Comparison of ENCODE assay signal across 8 cellular contexts in genomic region chr15:50181983-50182232, GRCh38. TPM values are rescaled to one million over a fixed set of nuclear protein-coding genes. Genes with fewer than 3 reads are reported as not detected.
A peak's percentile ranks its signal among the peaks of the same experiment; 100 is the strongest.
DNase-seq lines count a peak whose midpoint lies in the region; ATAC-seq, FAIRE-seq and TF ChIP-seq lines count a peak whose summit lies in the region.

Gene SLC27A2 (plus strand): TSS chr15:50182196. CDS start chr15:50182428, 232 bp downstream.

- H3K4me3 Mint-ChIP-seq in astrocyte (ENCODE audit: unreplicated experiment): peak within 1 kb of the TSS; percentile 83

- H3K9me2 ChIP-seq in DOHH2 (replicated peaks; ENCODE audit: control insufficient read depth, low read length): no peaks in the 10 kb centered on the region

- no peak for DNase-seq in NB4 (ENCODE audit: low read depth)
- DNase-seq in astrocyte (ENCODE audit: low read depth): no peak
- DNase-seq in kidney tubule cell (ENCODE audit: low spot score): peak; percentile 61
- DNase-seq in testis: peak; percentile 64
- DNase-seq in hippocampal formation (lab: John Stamatoyannopoulos, UW): no peak
- DNase-seq in NCI-H1436 (lab: John Stamatoyannopoulos, UW): no peak

- no peak within 1 kb of the TSS for H3K27ac ChIP-seq in DOHH2 (ENCODE audit: low read depth, low read length)
- no peak within 1 kb of the TSS for H3K27ac ChIP-seq in astrocyte (ENCODE audit: low read depth, low read length)
- H3K27ac ChIP-seq in testis: no peak within 1 kb of the TSS

- 1% methylated on average over 10 to 17 of the region's 18 CpGs for WGBS in testis, 2 donors

- H3K9me3 Mint-ChIP-seq in astrocyte (ENCODE audit: unreplicated experiment): no peaks in the 10 kb centered on the region

- peak within 1 kb of the TSS; percentile 59 for H3K4me3 ChIP-seq in DOHH2 (ENCODE audit: low read length)
- H3K4me3 ChIP-seq in NB4 (ENCODE audit: low read depth, low read length): peak within 1 kb of the TSS; percentile 71
- peak within 1 kb of the TSS; percentile 56 for H3K4me3 ChIP-seq in astrocyte (ENCODE audit: insufficient read depth, low read depth, low read length)
- peak within 1 kb of the TSS; percentile 57 to 58 for H3K4me3 ChIP-seq in testis

- peak within 1 kb of the TSS; percentile 82 for H2AFZ ChIP-seq in astrocyte (ENCODE audit: low read depth, low read length)

- H3K36me3 ChIP-seq in DOHH2 (ENCODE audit: control insufficient read depth, low read length) (no peaks in the 10 kb centered on the region), astrocyte (ENCODE audit: insufficient read depth, low read length) (no peaks in the 10 kb centered on the region), testis (ENCODE audit: low read depth, missing control alignments) (no peaks in the 10 kb centered on the region)

- H3K36me3 Mint-ChIP-seq in astrocyte (ENCODE audit: low read depth, unreplicated experiment): no peaks in the 10 kb centered on the region

- H3K9ac ChIP-seq in astrocyte (ENCODE audit: low read length): no peak within 1 kb of the TSS

- peaks cover 43% of the 10 kb centered on the region for H3K27me3 Mint-ChIP-seq in astrocyte (ENCODE audit: low read depth, unreplicated experiment)

- peaks cover 33% of the 10 kb centered on the region for H3K27me3 ChIP-seq in DOHH2 (ENCODE audit: control insufficient read depth, low read length)
- peaks cover 37% of the 10 kb centered on the region for H3K27me3 ChIP-seq in astrocyte (ENCODE audit: insufficient read depth, low read length)
- no peaks in the 10 kb centered on the region for H3K27me3 ChIP-seq in testis

- TF ChIP-seq POLR2A in NB4 (IDR thresholded peaks at IDR 0.05; ENCODE audit: extremely low read depth, insufficient read length): no peak
- TF ChIP-seq POLR2A in testis (IDR thresholded peaks at IDR 0.05): no peak

- TF ChIP-seq CTCF in DOHH2 (IDR thresholded peaks at IDR 0.05; ENCODE audit: low read depth, low read length, poor library complexity, severe bottlenecking): peak; percentile 25
- TF ChIP-seq CTCF in NB4 (IDR thresholded peaks at IDR 0.05; ENCODE audit: low read depth, low read length): peak; percentile 33
- TF ChIP-seq CTCF in astrocyte (IDR thresholded peaks at IDR 0.05; ENCODE audit: insufficient read depth, low read depth, low read length): no peak
- peak in 2 of 3 experiments; percentile 17 to 29 for TF ChIP-seq CTCF in testis (IDR thresholded peaks at IDR 0.05)

- H3K27ac Mint-ChIP-seq in astrocyte (ENCODE audit: unreplicated experiment): no peak within 1 kb of the TSS

- no peaks in the 10 kb centered on the region for H3K79me2 ChIP-seq in DOHH2 (ENCODE audit: control insufficient read depth, low read length)
- H3K79me2 ChIP-seq in astrocyte (ENCODE audit: insufficient read depth, low read length): no peaks in the 10 kb centered on the region

- H3K4me2 ChIP-seq in DOHH2 (ENCODE audit: low read length): peak within 1 kb of the TSS; percentile 63
- H3K4me2 ChIP-seq in astrocyte (ENCODE audit: low read length): peak within 1 kb of the TSS; percentile 90

- peaks cover 2% of the 10 kb centered on the region for H3K4me1 Mint-ChIP-seq in astrocyte (ENCODE audit: low read depth, unreplicated experiment)

- H3F3A ChIP-seq in DOHH2 (ENCODE audit: control insufficient read depth, insufficient read depth): no peaks in the 10 kb centered on the region

- H3K9me3 ChIP-seq in DOHH2 (ENCODE audit: control insufficient read depth, insufficient read depth, low read length) (no peaks in the 10 kb centered on the region), astrocyte (ENCODE audit: insufficient read depth, low read depth, low read length) (no peaks in the 10 kb centered on the region), testis (no peaks in the 10 kb centered on the region)

- ATAC-seq in GM21515 (IDR thresholded peaks at IDR 0.05; ENCODE audit: unreplicated experiment): peak; percentile 52

- intact Hi-C loops in testis (cut with DNase I; ENCODE audit: low total_unique reads): no loop called here

- H3K4me1 ChIP-seq in DOHH2 (ENCODE audit: control insufficient read depth, low read length): 0 out of 2 replicates have a peak, but pooled peaks cover 3% of the 10 kb centered on the region
- H3K4me1 ChIP-seq in astrocyte (ENCODE audit: insufficient read depth, low read length): peaks cover 5% of the 10 kb centered on the region
- no peaks in the 10 kb centered on the region for H3K4me1 ChIP-seq in testis

- H4K20me1 ChIP-seq in DOHH2 (ENCODE audit: control insufficient read depth, insufficient read depth, low read depth, low read length): no peaks in the 10 kb centered on the region
- no peaks in the 10 kb centered on the region for H4K20me1 ChIP-seq in astrocyte (ENCODE audit: insufficient read depth, low read length)

- no peak for FAIRE-seq in astrocyte (lab: Jason Lieb, UNC)

RNA-seq across cellular contexts. Expression of gene SLC27A2, which starts in this region (rescaled TPM):
- 0.82 TPM in 1 of 2 replicates, not detected in the other for total RNA-seq in astrocyte
- 1 to 10 TPM; 2.2 to 2.5 TPM for total RNA-seq in testis
- 2.1 TPM for polyA plus RNA-seq in testis (ENCODE audit: insufficient read depth, low read depth, low replicate concordance)

Comparison
In these comparisons a context has a peak if more than half of its experiments do, and no peak if none do; other contexts are left out.
1. DNase-seq: peak in kidney tubule cell (single experiment) and testis (single experiment); none in NB4 (single experiment), astrocyte (single experiment), hippocampal formation (0 of 2) and NCI-H1436 (single experiment).
2. Peak in every context shown above with its lines, with median percentiles within 50 percentile points of each other: H3K4me3 ChIP-seq.